In the genomic region with DNA sequence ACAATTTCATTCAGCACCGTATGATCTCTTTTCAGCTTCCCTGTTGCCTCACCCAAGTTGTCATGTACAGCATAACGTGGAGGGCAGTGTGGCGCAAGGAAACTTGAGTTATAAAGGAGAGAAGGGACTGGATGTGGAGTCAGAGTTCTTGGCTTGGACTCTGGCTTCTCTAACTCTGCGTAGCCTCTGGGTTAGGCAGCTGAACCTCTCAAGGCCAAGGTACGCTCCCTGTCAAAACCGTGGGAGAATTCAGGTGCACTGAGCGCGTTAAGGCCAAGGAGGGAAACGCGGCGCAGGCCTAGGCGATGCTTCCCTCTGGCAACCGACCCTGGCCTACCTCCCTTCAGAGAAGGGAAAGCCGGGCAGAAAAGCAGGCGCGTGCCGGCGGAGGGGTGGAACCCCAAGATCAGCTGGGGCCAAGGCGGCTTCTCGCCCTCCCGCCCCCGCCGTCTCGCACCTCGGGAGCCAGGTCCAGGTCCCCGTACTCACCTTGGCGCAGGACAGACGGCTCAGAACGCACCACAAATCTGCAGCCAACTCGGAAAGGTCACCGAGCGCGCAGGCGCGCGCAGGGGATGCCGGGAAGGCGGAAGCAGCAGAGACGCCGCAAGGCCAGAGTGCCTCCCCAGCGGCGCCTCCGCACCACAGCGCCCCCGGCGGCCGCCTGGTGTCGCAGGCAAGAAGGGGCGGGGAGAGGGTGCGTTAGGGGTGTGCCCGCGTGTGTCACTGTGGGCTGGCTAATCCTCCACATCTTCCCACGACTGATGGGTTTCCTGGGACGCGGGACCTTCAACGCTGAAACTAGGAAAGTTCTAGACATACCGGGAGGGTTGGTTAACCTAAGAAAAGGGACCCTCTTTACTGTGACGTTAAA, we compare ENCODE assay signal across 8 cellular contexts. TPM values are rescaled to one million over a fixed set of nuclear protein-coding genes. Genes with fewer than 3 reads are reported as not detected.
DNase-seq lines count a peak whose midpoint lies in the region; ATAC-seq and TF ChIP-seq lines count a peak whose summit lies in the region.

No MANE protein-coding gene starts in this region.

- H3K4me3 ChIP-seq in right cardiac atrium (ENCODE audit: low read length) (peak overlapping the region; percentile 75), uterus (peak overlapping the region; percentile 93 to 97)

- peaks cover 2% of the 10 kb centered on the region for H3K36me3 Mint-ChIP-seq in T-helper 1 cell treated with Interleukin-12 subunit alpha and Interleukin-12 subunit beta and Interleukin-4 antibody, amounts not matched to agents 30 μg/mL and 1 μg/mL, for 36 hours (ENCODE audit: low read depth)

- no peaks in the 10 kb centered on the region for H3K9me3 ChIP-seq in right cardiac atrium (ENCODE audit: control insufficient read depth, low read length)
- no peaks in the 10 kb centered on the region for H3K9me3 ChIP-seq in uterus

- peak overlapping the region; percentile 79 for H3K27ac Mint-ChIP-seq in T-helper 1 cell treated with Interleukin-12 subunit alpha and Interleukin-12 subunit beta and Interleukin-4 antibody, amounts not matched to agents 30 μg/mL and 1 μg/mL, for 36 hours

- H3K4me1 Mint-ChIP-seq in T-helper 1 cell treated with Interleukin-12 subunit alpha and Interleukin-12 subunit beta and Interleukin-4 antibody, amounts not matched to agents 30 μg/mL and 1 μg/mL, for 36 hours (ENCODE audit: low read depth), result peaks cover 6% of the 10 kb centered on the region

- no peaks in the 10 kb centered on the region for H3K36me3 ChIP-seq in uterus

- TF ChIP-seq POLR2A in GM15510 (IDR thresholded peaks at IDR 0.05; ENCODE audit: borderline replicate concordance, extremely low read depth, insufficient read length) (peak; percentile 88), uterus (IDR thresholded peaks at IDR 0.05) (peak in 1 of 2 donors; percentile 65)

- intact Hi-C loops in right cardiac atrium (cut with DNase I) (no loop called here), uterus (cut with DNase I; ENCODE audit: low total_unique reads) (no loop called here)

- WGBS in right cardiac atrium, result under 1% methylated on average over 58 of the region's 58 CpGs

- DNase-seq in NCI-H1694 (lab: John Stamatoyannopoulos, UW), result peak; percentile 93
- peak; percentile 28 to 95 (median 89) for DNase-seq in anterior cingulate cortex (lab: John Stamatoyannopoulos, UW)
- DNase-seq in right cardiac atrium, result peak; percentile 93 to 98 (median 96)
- peak; percentile 64 for DNase-seq in pulmonary artery endothelial cell (ENCODE audit: low read depth, low spot score)
- peak; percentile 82 to 94 for DNase-seq in uterus

- H3K4me3 Mint-ChIP-seq in T-helper 1 cell treated with Interleukin-12 subunit alpha and Interleukin-12 subunit beta and Interleukin-4 antibody, amounts not matched to agents 30 μg/mL and 1 μg/mL, for 36 hours, result peak overlapping the region; percentile 90

- no peaks in the 10 kb centered on the region for H3K27me3 Mint-ChIP-seq in T-helper 1 cell treated with Interleukin-12 subunit alpha and Interleukin-12 subunit beta and Interleukin-4 antibody, amounts not matched to agents 30 μg/mL and 1 μg/mL, for 36 hours (ENCODE audit: low read depth)

- no peaks in the 10 kb centered on the region for H3K27me3 ChIP-seq in right cardiac atrium (ENCODE audit: control insufficient read depth, insufficient read depth)
- peaks cover 7 to 8% of the 10 kb centered on the region in 2 donors for H3K27me3 ChIP-seq in uterus

- TF ChIP-seq CTCF in uterus (IDR thresholded peaks at IDR 0.05), result peak; percentile 97 to 99 (median 98)

- H3K9me3 Mint-ChIP-seq in T-helper 1 cell treated with Interleukin-12 subunit alpha and Interleukin-12 subunit beta and Interleukin-4 antibody, amounts not matched to agents 30 μg/mL and 1 μg/mL, for 36 hours, result no peaks in the 10 kb centered on the region

- peaks cover 3% of the 10 kb centered on the region for H3K4me1 ChIP-seq in right cardiac atrium (ENCODE audit: control insufficient read depth, insufficient read depth, low read length)
- H3K4me1 ChIP-seq in uterus, result no peaks in the 10 kb centered on the region

- H3K27ac ChIP-seq in right cardiac atrium (ENCODE audit: low read length) (peak overlapping the region; percentile 92), uterus (peak overlapping the region; percentile 78 to 79)

- ATAC-seq in HG02885 (IDR thresholded peaks at IDR 0.05; ENCODE audit: poor library complexity, unreplicated experiment), result peak; percentile 96
- ATAC-seq in right cardiac atrium, result peak; percentile 99

RNA-seq across cellular contexts. Expression of a gene that starts 7.0 kb away (rescaled TPM):
- total RNA-seq in right cardiac atrium (10 to 100 TPM in 2 of 4 donors, 1 to 10 TPM in 2; 8.3 to 20.2 (median 12.9) TPM), pulmonary artery endothelial cell (0.92 TPM in 2 replicates), uterus (1 to 10 TPM in 1 of 4 donors, under 1 TPM in 1, not detected in 2; 0.85 to 1.8 TPM)
- 10.7 TPM for polyA plus RNA-seq in right cardiac atrium

RNA-seq across cellular contexts. Expression of a gene that starts 21.1 kb away (rescaled TPM):
- 10 to 100 TPM; 11.2 to 32.1 (median 23.4) TPM for total RNA-seq in right cardiac atrium
- polyA plus RNA-seq in right cardiac atrium, result 39.6 TPM
- total RNA-seq in pulmonary artery endothelial cell, result not detected in 2 replicates
- not detected for total RNA-seq in uterus

Comparison
In these comparisons a context has a peak if more than half of its experiments do, and no peak if none do; other contexts are left out.
1. Peak in every context shown above with its lines: DNase-seq, ATAC-seq, H3K4me3 ChIP-seq and H3K27ac ChIP-seq.
2. RNA of a gene that starts 21.1 kb away (total RNA-seq): 11.2 to 32.1 TPM in right cardiac atrium; not detected in pulmonary artery endothelial cell and not detected in uterus; every median in the first group is over 10 times any median in the second.